ENCODE assay signal across 17 cellular contexts in genomic region chr13:33259296-33259695, GRCh38. TPM values are rescaled to one million over a fixed set of nuclear protein-coding genes. Genes with fewer than 3 reads are reported as not detected.
DNase-seq lines count a peak whose midpoint lies in the region; ATAC-seq and TF ChIP-seq lines count a peak whose summit lies in the region.
"Had no signal": no experiment of that assay in that cellular context is flagged by ENCODE, and none has a peak within 500 bp of the region (broad histone marks: within the 10 kb centered on the region; RNA-seq: fewer than 3 reads in every experiment).

No MANE protein-coding gene starts in this region.

- peak overlapping the region; percentile 86 for H3K27ac ChIP-seq in angular gyrus (ENCODE audit: low read depth, low read length)
- peak overlapping the region; percentile 80 for H3K27ac ChIP-seq in subcutaneous abdominal adipose tissue (ENCODE audit: low read depth, low read length)
- H3K27ac ChIP-seq in spleen: peak overlapping the region in 1 of 8 donors; percentile 38

- no peaks in the 10 kb centered on the region for H3K36me3 ChIP-seq in H7 (replicated peaks; ENCODE audit: control insufficient read depth, insufficient read depth, low read length)
- H3K36me3 ChIP-seq in subcutaneous abdominal adipose tissue (ENCODE audit: control insufficient read depth in 5 of 5, insufficient read depth in 5 of 5, low read length in 5 of 5): no peaks in the 10 kb centered on the region
- no peaks in the 10 kb centered on the region for H3K36me3 ChIP-seq in spleen

- 88 to 95% (median 88%) methylated on average over 2 of the region's 2 CpGs for WGBS in spleen, 5 donors

- no peak for ATAC-seq in HG03175 (IDR thresholded peaks at IDR 0.05; ENCODE audit: unreplicated experiment)
- ATAC-seq: stimulated activated memory B cell treated with anti-CD40 and anti-IgM and Interleukin-4, amounts not matched to agents 10 μg/mL and 1 μg/mL and 100 μg/mL, for 72 hours had no signal

- intact Hi-C loops in spleen (cut with DNase I; ENCODE audit: low total_unique reads): no loop called here

- DNase-seq in H7 (peak; percentile 37), iPS-NIHi11 (ENCODE audit: low spot score) (peak; percentile 29), NCI-H446 treated with DMSO at 0.1 percent for 48 hours (lab: John Stamatoyannopoulos, UW) (no peak), DMS153 treated with DMSO at 0.1 percent for 48 hours (lab: John Stamatoyannopoulos, UW; ENCODE audit: unreplicated experiment) (no peak), spleen (no peak)
- DNase-seq: activated CD4-positive, alpha-beta T cell treated with anti-CD3 and anti-CD28 coated beads for 48 hours; activated T-cell treated with anti-CD3 and anti-CD28 coated beads, Interleukin-2, amount 50 U/mL, for 1 hour; effector CD8-positive, alpha-beta T cell; Kasumi-1; NCI-H146; NCI-H446; occipital lobe had no signal

- TF ChIP-seq CTCF in spleen (IDR thresholded peaks at IDR 0.05 in 8 of 11, conservative IDR thresholded peaks at IDR 0.05 in 3 of 11): no peak

- no peaks in the 10 kb centered on the region for H3K27me3 ChIP-seq in H7 (ENCODE audit: control insufficient read depth, insufficient read depth, low read length)
- no peaks in the 10 kb centered on the region for H3K27me3 ChIP-seq in subcutaneous abdominal adipose tissue (ENCODE audit: control insufficient read depth in 5 of 5, insufficient read depth in 4 of 5, low read length in 5 of 5)
- H3K27me3 ChIP-seq in spleen (replicated peaks in 1 of 7): no peaks in the 10 kb centered on the region
- H3K27me3 ChIP-seq: SJSA1 had no signal

- peak overlapping the region in 1 of 5 donors; percentile 63 for H3K9ac ChIP-seq in subcutaneous abdominal adipose tissue (ENCODE audit: low read length in 5 of 5)

- no peak for TF ChIP-seq POLR2A in spleen (IDR thresholded peaks at IDR 0.05)

- peaks cover 1 to 52% (median 43%) of the 10 kb centered on the region in 5 donors for H3K4me1 ChIP-seq in subcutaneous abdominal adipose tissue (ENCODE audit: control insufficient read depth in 5 of 5, insufficient read depth in 5 of 5, low read length in 5 of 5)
- peaks cover 0 to 18% (median 5%) of the 10 kb centered on the region in 6 donors for H3K4me1 ChIP-seq in spleen

- H3K9me3 ChIP-seq in subcutaneous abdominal adipose tissue (ENCODE audit: control insufficient read depth in 5 of 5, low read length in 5 of 5): no peaks in the 10 kb centered on the region
- H3K9me3 ChIP-seq in spleen: no peaks in the 10 kb centered on the region
- H3K9me3 ChIP-seq: SJSA1 had no signal

- H3K4me3 ChIP-seq in H7 (ENCODE audit: insufficient read depth, low read depth, low read length) (no peak overlapping the region), subcutaneous abdominal adipose tissue (ENCODE audit: low read depth in 1 of 5, low read length in 5 of 5) (no peak overlapping the region), spleen (no peak overlapping the region)
- H3K4me3 ChIP-seq: SJSA1 had no signal

RNA-seq across cellular contexts. Expression of gene STARD13, which starts 26.3 kb away (rescaled TPM):
- 0.73 and 3.0 TPM in 2 replicates for total RNA-seq in H7 (2014; rRNA removed; shearing (Covaris generic))
- total RNA-seq in spleen: 10 to 100 TPM; 19.2 to 58.1 (median 37.4) TPM
- polyA plus RNA-seq in spleen: 1 to 10 TPM; 1.4 to 5.2 (median 2.1) TPM

Comparison
In these comparisons a context has a peak if more than half of its experiments do, and no peak if none do; other contexts are left out.
1. DNase-seq: peak in H7 (single experiment) and iPS-NIHi11 (single experiment); none in NCI-H446 treated with DMSO at 0.1 percent for 48 hours (single experiment), DMS153 treated with DMSO at 0.1 percent for 48 hours (single experiment) and spleen (single experiment).